In the genomic region with DNA sequence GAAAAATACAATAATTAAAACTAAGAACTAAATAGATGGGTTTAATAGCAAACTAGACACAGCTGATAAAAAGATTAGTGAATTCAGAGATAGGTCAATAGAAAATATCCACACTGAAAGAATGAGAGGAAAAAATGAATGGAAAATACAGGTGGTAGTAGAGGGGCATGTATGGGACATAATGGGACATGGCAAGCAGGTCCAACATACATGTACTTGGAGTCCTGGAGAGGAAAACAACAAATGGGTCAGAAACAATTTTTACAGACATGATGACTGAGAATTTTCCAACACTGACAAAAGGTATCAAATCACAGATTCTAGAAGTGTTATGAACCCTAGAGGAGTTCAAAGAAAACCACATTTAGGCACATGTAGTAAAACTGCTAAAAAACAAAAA, we compare ENCODE assay signal across 10 cellular contexts.
"Had no signal": no experiment of that assay in that cellular context is flagged by ENCODE, and none has a peak within 500 bp of the region (broad histone marks: within the 10 kb centered on the region; RNA-seq: fewer than 3 reads in every experiment).

No MANE protein-coding gene starts in this region.

- H2AFZ ChIP-seq: GM23248, GM23338 had no signal

- H3K4me3 Mint-ChIP-seq: GM23338, H9, HFFc6 had no signal

- ATAC-seq: GM23338, HCT116 had no signal

- H3K4me3 ChIP-seq: GM23248, GM23338, HAP-1 had no signal

- H3K4me1 ChIP-seq: HAP-1 had no signal

- DNase-seq: GM23248, GOT3, H7, H9, HCEC 1CT, HFFc6 had no signal

- H3K4me1 Mint-ChIP-seq: GM23338, H9 had no signal

- H3K27ac Mint-ChIP-seq: GM23338, H9, HFFc6 had no signal

- H3K36me3 ChIP-seq: HAP-1 had no signal

- H3K27ac ChIP-seq: GM23248 had no signal

- FAIRE-seq: H1 had no signal

- H3K9ac ChIP-seq: GM23248 had no signal

- H3K4me2 ChIP-seq: GM23338 had no signal

- H3K9me3 ChIP-seq: HAP-1 had no signal

- H3K9me3 Mint-ChIP-seq: H9 had no signal
